In genomic region chr19:9848060-9848459, GRCh38 we compare ENCODE assay signal across 9 cellular contexts. TPM values are rescaled to one million over a fixed set of nuclear protein-coding genes. Genes with fewer than 3 reads are reported as not detected.
A peak's percentile ranks its signal among the peaks of the same experiment; 100 is the strongest.
DNase-seq lines count a peak whose midpoint lies in the region; ATAC-seq, FAIRE-seq and TF ChIP-seq lines count a peak whose summit lies in the region.
"Had no signal": no experiment of that assay in that cellular context is flagged by ENCODE, and none has a peak within 500 bp of the region (broad histone marks: within the 10 kb centered on the region; RNA-seq: fewer than 3 reads in every experiment).

No MANE protein-coding gene starts in this region.

- H3K4me3 ChIP-seq in heart right ventricle (no peak overlapping the region), right atrium auricular region (no peak overlapping the region), fibroblast of villous mesenchyme (ENCODE audit: low read depth, low read length) (no peak overlapping the region), small intestine (ENCODE audit: low read depth in 1 of 2, low read length in 2 of 2) (no peak overlapping the region)

- H3K27me3 ChIP-seq in heart right ventricle (no peaks in the 10 kb centered on the region), right atrium auricular region (no peaks in the 10 kb centered on the region), small intestine (ENCODE audit: control insufficient read depth in 2 of 2, insufficient read depth in 2 of 2, low read length in 2 of 2) (no peaks in the 10 kb centered on the region)

- FAIRE-seq in small intestine (lab: Jason Lieb, UNC) (no peak), GM19239 (lab: Jason Lieb, UNC) (no peak)
- FAIRE-seq: colon had no signal

- H3K4me3 Mint-ChIP-seq in activated CD4-positive, alpha-beta T cell treated with anti-CD3 and anti-CD28 coated beads, Interleukin-2, amount 10 ng/mL, durations not matched to agents 7 days and 5 days, result no peak overlapping the region
- no peak overlapping the region for H3K4me3 Mint-ChIP-seq in type B pancreatic cell

- no peak overlapping the region for H3K27ac Mint-ChIP-seq in activated CD4-positive, alpha-beta T cell treated with anti-CD3 and anti-CD28 coated beads, Interleukin-2, amount 10 ng/mL, durations not matched to agents 7 days and 5 days
- no peak overlapping the region for H3K27ac Mint-ChIP-seq in type B pancreatic cell

- H3K9me3 Mint-ChIP-seq in activated CD4-positive, alpha-beta T cell treated with anti-CD3 and anti-CD28 coated beads, Interleukin-2, amount 10 ng/mL, durations not matched to agents 7 days and 5 days, result no peaks in the 10 kb centered on the region
- H3K9me3 Mint-ChIP-seq in type B pancreatic cell, result no peaks in the 10 kb centered on the region

- ATAC-seq in heart right ventricle (peak in 1 of 8 donors; percentile 6), HG03108 (IDR thresholded peaks at IDR 0.05; ENCODE audit: unreplicated experiment) (no peak)

- 76% methylated on average over 4 of the region's 4 CpGs for WGBS in heart right ventricle, 2 donors
- 65 to 94% (median 75%) methylated on average over 3 to 4 of the region's 4 CpGs for WGBS in small intestine, 3 donors

- no peak overlapping the region for H3K27ac ChIP-seq in heart right ventricle
- H3K27ac ChIP-seq in right atrium auricular region, result no peak overlapping the region
- no peak overlapping the region for H3K27ac ChIP-seq in small intestine (ENCODE audit: low read depth in 1 of 2, low read length in 1 of 2)

- CTCF ChIA-PET in activated CD4-positive, alpha-beta T cell treated with anti-CD3 and anti-CD28 coated beads, Interleukin-2, amount 10 ng/mL, durations not matched to agents 7 days and 5 days (lab: Charles Lee), result interaction anchor here (0.7 to 1.8 kb wide), 2 partner anchors 11 kb away, joined by 3 to 6 read pairs; no protein-coding TSS in a partner anchor

- intact Hi-C loops in heart right ventricle (cut with DNase I), result loop anchor here in 1 of 10 donors (10.0 kb wide), 1 partner anchor 67 kb away; no protein-coding TSS in a partner anchor

- peaks cover 25% of the 10 kb centered on the region for H3K36me3 Mint-ChIP-seq in activated CD4-positive, alpha-beta T cell treated with anti-CD3 and anti-CD28 coated beads, Interleukin-2, amount 10 ng/mL, durations not matched to agents 7 days and 5 days (ENCODE audit: low read depth)
- peaks cover 4% of the 10 kb centered on the region for H3K36me3 Mint-ChIP-seq in type B pancreatic cell

- POLR2A ChIA-PET in activated CD4-positive, alpha-beta T cell treated with anti-CD3 and anti-CD28 coated beads, Interleukin-2, amount 10 ng/mL, durations not matched to agents 7 days and 5 days (lab: Charles Lee), result no interaction called here

- H3K27me3 Mint-ChIP-seq in activated CD4-positive, alpha-beta T cell treated with anti-CD3 and anti-CD28 coated beads, Interleukin-2, amount 10 ng/mL, durations not matched to agents 7 days and 5 days, result no peaks in the 10 kb centered on the region
- H3K27me3 Mint-ChIP-seq in type B pancreatic cell, result no peaks in the 10 kb centered on the region

- TF ChIP-seq CTCF in heart right ventricle (IDR thresholded peaks at IDR 0.05), result peak in 7 of 9 donors; percentile 15 to 48 (median 31)
- no peak for TF ChIP-seq CTCF in right atrium auricular region (IDR thresholded peaks at IDR 0.05)
- peak; percentile 41 for TF ChIP-seq CTCF in fibroblast of villous mesenchyme (IDR thresholded peaks at IDR 0.05; ENCODE audit: insufficient read depth, low read depth, low read length)
- peak; percentile 70 for TF ChIP-seq CTCF in type B pancreatic cell (conservative IDR thresholded peaks at IDR 0.05)

- peaks cover 23% of the 10 kb centered on the region for H3K4me1 Mint-ChIP-seq in activated CD4-positive, alpha-beta T cell treated with anti-CD3 and anti-CD28 coated beads, Interleukin-2, amount 10 ng/mL, durations not matched to agents 7 days and 5 days
- no peaks in the 10 kb centered on the region for H3K4me1 Mint-ChIP-seq in type B pancreatic cell (ENCODE audit: unreplicated experiment)

- H3K36me3 ChIP-seq in heart right ventricle (peaks cover 0 to 80% (median 24%) of the 10 kb centered on the region in 9 donors), right atrium auricular region (peaks cover 32% of the 10 kb centered on the region), small intestine (ENCODE audit: control insufficient read depth in 2 of 2, insufficient read depth in 2 of 2, low read length in 2 of 2) (peaks cover 6 to 8% of the 10 kb centered on the region in 2 donors)

- H3K4me1 ChIP-seq in heart right ventricle (peaks cover 0 to 9% (median 0%) of the 10 kb centered on the region in 9 donors), right atrium auricular region (peaks cover 0 to 10% of the 10 kb centered on the region in 2 donors), small intestine (ENCODE audit: control insufficient read depth in 2 of 2, insufficient read depth in 1 of 2, low read depth in 1 of 2, low read length in 1 of 2) (no peaks in the 10 kb centered on the region)

- no peak for DNase-seq in heart right ventricle
- DNase-seq in right atrium auricular region (ENCODE audit: low spot score), result no peak
- peak; percentile 51 for DNase-seq in activated CD4-positive, alpha-beta T cell treated with anti-CD3 and anti-CD28 coated beads, Interleukin-2, amount 10 ng/mL, durations not matched to agents 7 days and 5 days
- DNase-seq in fibroblast of villous mesenchyme (ENCODE audit: low read depth), result no peak
- DNase-seq in type B pancreatic cell (ENCODE audit: extremely low spot score, unreplicated experiment), result no peak
- DNase-seq in small intestine, result no peak
- DNase-seq in GM19239 (ENCODE audit: insufficient read length, low spot score), result no peak

- peaks cover 0 to 11% (median 0%) of the 10 kb centered on the region in 11 donors for H3K9me3 ChIP-seq in heart right ventricle
- H3K9me3 ChIP-seq in right atrium auricular region, result no peaks in the 10 kb centered on the region
- no peaks in the 10 kb centered on the region for H3K9me3 ChIP-seq in small intestine (ENCODE audit: control insufficient read depth, low read depth)

RNA-seq across cellular contexts. Expression of gene PIN1, which starts 12.9 kb away (rescaled TPM):
- total RNA-seq in heart right ventricle, result 100 to 1,000 TPM in 2 of 10 donors, 10 to 100 TPM in 8; 81.1 to 109 (median 90.8) TPM
- 100 to 1,000 TPM in 1 of 2 donors, 10 to 100 TPM in 1; 74.6 to 152 TPM for polyA plus RNA-seq in heart right ventricle
- 100 to 1,000 TPM; 111 to 125 TPM for total RNA-seq in right atrium auricular region
- total RNA-seq in activated CD4-positive, alpha-beta T cell treated with anti-CD3 and anti-CD28 coated beads, Interleukin-2, amount 10 ng/mL, durations not matched to agents 7 days and 5 days, result 10 to 100 TPM; 87.1 to 92.5 TPM
- total RNA-seq in fibroblast of villous mesenchyme, result 76.0 and 87.9 TPM in 2 replicates
- 59.9 and 69.6 TPM in 2 replicates for total RNA-seq in type B pancreatic cell (ENCODE audit: low replicate concordance)
- 100 to 1,000 TPM in 1 of 3 donors, 10 to 100 TPM in 2; 74.7 to 109 (median 90.2) TPM for polyA plus RNA-seq in small intestine

RNA-seq across cellular contexts. Expression of gene UBL5, which starts 20.3 kb away (rescaled TPM):
- 100 to 1,000 TPM; 483 to 573 (median 516) TPM for total RNA-seq in heart right ventricle
- 1,000 to 10,000 TPM in 1 of 2 donors, 100 to 1,000 TPM in 1; 914 to 1,564 TPM for polyA plus RNA-seq in heart right ventricle
- 100 to 1,000 TPM; 677 to 684 TPM for total RNA-seq in right atrium auricular region
- 100 to 1,000 TPM; 313 to 349 TPM for total RNA-seq in activated CD4-positive, alpha-beta T cell treated with anti-CD3 and anti-CD28 coated beads, Interleukin-2, amount 10 ng/mL, durations not matched to agents 7 days and 5 days
- 126 and 197 TPM in 2 replicates for total RNA-seq in fibroblast of villous mesenchyme
- 347 and 362 TPM in 2 replicates for total RNA-seq in type B pancreatic cell (ENCODE audit: low replicate concordance)
- 1,000 to 10,000 TPM in 1 of 3 donors, 100 to 1,000 TPM in 2; 606 to 1,357 (median 909) TPM for polyA plus RNA-seq in small intestine

RNA-seq across cellular contexts. Expression of gene FBXL12, which starts 29.2 kb away (rescaled TPM):
- 10 to 100 TPM; 10.5 to 13.8 (median 11.5) TPM for total RNA-seq in heart right ventricle
- 10 to 100 TPM; 13.5 to 19.5 TPM for polyA plus RNA-seq in heart right ventricle
- 10 to 100 TPM; 10.2 to 15.8 TPM for total RNA-seq in right atrium auricular region
- total RNA-seq in activated CD4-positive, alpha-beta T cell treated with anti-CD3 and anti-CD28 coated beads, Interleukin-2, amount 10 ng/mL, durations not matched to agents 7 days and 5 days, result 10 to 100 TPM; 20.9 to 25.6 TPM
- total RNA-seq in fibroblast of villous mesenchyme, result 21.6 and 26.7 TPM in 2 replicates
- 27.8 and 31.4 TPM in 2 replicates for total RNA-seq in type B pancreatic cell (ENCODE audit: low replicate concordance)
- polyA plus RNA-seq in small intestine, result 10 to 100 TPM; 17.1 to 36.5 (median 27.0) TPM

Comparison
In these comparisons a context has a peak if more than half of its experiments do, and no peak if none do; other contexts are left out.
1. CTCF ChIP-seq: peak in heart right ventricle (7 of 9), fibroblast of villous mesenchyme (single experiment) and type B pancreatic cell (single experiment); none in right atrium auricular region (0 of 2).